ENCODE assay signal across 1 cellular context in the genomic region with DNA sequence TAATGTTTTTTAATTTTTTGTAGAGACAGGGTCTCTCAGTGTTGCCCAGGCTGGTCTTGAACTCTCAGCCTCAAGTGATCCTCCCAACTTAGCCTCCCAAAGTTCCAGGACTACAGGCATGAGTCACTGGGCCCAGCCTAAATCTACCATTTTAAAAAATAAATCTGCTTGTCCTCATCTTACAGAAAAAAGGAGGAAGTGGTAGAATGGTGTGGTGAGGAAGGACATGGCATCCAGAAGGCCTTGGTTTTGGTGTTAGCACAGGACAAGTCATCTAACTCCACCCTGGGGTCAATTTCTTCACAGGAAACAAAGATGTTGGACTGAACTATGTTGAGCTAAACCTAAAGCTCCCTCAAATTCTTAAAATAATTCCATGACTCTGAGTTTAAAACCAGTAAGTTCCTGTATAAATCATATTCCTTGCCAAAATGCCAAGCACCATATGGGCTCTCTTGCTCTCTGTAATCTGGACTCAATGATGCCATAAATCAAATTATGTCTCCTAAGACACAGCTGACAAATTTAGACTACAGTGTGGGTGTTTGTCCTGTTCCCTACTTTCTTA.
TF ChIP-seq lines count a peak whose summit lies in the region.

No MANE protein-coding gene starts in this region.

TF ChIP-seq in GM12878, 131 proteins besides CTCF, POLR2A, EP300 and RAD21:
- TF ChIP-seq SPI1 (IDR thresholded peaks at IDR 0.05; ENCODE audit: borderline replicate concordance, insufficient read depth, low read depth, low read length) (peak; percentile 49; the same call in 1 of the 2 replicates), PAX5 (IDR thresholded peaks at IDR 0.05; ENCODE audit: borderline replicate concordance, low read depth, low read length) (no peak), SMAD1 (IDR thresholded peaks at IDR 0.05; ENCODE audit: low read depth, partially characterized antibody) (no peak), MXI1 (IDR thresholded peaks at IDR 0.05; ENCODE audit: low read depth, low read length) (no peak)
- TF ChIP-seq, protein P1, sequence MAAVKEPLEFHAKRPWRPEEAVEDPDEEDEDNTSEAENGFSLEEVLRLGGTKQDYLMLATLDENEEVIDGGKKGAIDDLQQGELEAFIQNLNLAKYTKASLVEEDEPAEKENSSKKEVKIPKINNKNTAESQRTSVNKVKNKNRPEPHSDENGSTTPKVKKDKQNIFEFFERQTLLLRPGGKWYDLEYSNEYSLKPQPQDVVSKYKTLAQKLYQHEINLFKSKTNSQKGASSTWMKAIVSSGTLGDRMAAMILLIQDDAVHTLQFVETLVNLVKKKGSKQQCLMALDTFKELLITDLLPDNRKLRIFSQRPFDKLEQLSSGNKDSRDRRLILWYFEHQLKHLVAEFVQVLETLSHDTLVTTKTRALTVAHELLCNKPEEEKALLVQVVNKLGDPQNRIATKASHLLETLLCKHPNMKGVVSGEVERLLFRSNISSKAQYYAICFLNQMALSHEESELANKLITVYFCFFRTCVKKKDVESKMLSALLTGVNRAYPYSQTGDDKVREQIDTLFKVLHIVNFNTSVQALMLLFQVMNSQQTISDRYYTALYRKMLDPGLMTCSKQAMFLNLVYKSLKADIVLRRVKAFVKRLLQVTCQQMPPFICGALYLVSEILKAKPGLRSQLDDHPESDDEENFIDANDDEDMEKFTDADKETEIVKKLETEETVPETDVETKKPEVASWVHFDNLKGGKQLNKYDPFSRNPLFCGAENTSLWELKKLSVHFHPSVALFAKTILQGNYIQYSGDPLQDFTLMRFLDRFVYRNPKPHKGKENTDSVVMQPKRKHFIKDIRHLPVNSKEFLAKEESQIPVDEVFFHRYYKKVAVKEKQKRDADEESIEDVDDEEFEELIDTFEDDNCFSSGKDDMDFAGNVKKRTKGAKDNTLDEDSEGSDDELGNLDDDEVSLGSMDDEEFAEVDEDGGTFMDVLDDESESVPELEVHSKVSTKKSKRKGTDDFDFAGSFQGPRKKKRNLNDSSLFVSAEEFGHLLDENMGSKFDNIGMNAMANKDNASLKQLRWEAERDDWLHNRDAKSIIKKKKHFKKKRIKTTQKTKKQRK (IDR thresholded peaks at IDR 0.05; ENCODE audit: low read depth, low read length) = no peak
- TF ChIP-seq, protein P2, sequence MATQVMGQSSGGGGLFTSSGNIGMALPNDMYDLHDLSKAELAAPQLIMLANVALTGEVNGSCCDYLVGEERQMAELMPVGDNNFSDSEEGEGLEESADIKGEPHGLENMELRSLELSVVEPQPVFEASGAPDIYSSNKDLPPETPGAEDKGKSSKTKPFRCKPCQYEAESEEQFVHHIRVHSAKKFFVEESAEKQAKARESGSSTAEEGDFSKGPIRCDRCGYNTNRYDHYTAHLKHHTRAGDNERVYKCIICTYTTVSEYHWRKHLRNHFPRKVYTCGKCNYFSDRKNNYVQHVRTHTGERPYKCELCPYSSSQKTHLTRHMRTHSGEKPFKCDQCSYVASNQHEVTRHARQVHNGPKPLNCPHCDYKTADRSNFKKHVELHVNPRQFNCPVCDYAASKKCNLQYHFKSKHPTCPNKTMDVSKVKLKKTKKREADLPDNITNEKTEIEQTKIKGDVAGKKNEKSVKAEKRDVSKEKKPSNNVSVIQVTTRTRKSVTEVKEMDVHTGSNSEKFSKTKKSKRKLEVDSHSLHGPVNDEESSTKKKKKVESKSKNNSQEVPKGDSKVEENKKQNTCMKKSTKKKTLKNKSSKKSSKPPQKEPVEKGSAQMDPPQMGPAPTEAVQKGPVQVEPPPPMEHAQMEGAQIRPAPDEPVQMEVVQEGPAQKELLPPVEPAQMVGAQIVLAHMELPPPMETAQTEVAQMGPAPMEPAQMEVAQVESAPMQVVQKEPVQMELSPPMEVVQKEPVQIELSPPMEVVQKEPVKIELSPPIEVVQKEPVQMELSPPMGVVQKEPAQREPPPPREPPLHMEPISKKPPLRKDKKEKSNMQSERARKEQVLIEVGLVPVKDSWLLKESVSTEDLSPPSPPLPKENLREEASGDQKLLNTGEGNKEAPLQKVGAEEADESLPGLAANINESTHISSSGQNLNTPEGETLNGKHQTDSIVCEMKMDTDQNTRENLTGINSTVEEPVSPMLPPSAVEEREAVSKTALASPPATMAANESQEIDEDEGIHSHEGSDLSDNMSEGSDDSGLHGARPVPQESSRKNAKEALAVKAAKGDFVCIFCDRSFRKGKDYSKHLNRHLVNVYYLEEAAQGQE (IDR thresholded peaks at IDR 0.05; ENCODE audit: low read depth, low read length) = no peak
- TF ChIP-seq, protein P3, sequence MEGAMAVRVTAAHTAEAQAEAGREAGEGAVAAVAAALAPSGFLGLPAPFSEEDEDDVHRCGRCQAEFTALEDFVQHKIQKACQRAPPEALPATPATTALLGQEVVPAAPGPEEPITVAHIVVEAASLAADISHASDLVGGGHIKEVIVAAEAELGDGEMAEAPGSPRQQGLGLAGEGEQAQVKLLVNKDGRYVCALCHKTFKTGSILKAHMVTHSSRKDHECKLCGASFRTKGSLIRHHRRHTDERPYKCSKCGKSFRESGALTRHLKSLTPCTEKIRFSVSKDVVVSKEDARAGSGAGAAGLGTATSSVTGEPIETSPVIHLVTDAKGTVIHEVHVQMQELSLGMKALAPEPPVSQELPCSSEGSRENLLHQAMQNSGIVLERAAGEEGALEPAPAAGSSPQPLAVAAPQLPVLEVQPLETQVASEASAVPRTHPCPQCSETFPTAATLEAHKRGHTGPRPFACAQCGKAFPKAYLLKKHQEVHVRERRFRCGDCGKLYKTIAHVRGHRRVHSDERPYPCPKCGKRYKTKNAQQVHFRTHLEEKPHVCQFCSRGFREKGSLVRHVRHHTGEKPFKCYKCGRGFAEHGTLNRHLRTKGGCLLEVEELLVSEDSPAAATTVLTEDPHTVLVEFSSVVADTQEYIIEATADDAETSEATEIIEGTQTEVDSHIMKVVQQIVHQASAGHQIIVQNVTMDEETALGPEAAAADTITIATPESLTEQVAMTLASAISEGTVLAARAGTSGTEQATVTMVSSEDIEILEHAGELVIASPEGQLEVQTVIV (IDR thresholded peaks at IDR 0.05; ENCODE audit: borderline replicate concordance, partially characterized antibody) = no peak
